In the genomic region with DNA sequence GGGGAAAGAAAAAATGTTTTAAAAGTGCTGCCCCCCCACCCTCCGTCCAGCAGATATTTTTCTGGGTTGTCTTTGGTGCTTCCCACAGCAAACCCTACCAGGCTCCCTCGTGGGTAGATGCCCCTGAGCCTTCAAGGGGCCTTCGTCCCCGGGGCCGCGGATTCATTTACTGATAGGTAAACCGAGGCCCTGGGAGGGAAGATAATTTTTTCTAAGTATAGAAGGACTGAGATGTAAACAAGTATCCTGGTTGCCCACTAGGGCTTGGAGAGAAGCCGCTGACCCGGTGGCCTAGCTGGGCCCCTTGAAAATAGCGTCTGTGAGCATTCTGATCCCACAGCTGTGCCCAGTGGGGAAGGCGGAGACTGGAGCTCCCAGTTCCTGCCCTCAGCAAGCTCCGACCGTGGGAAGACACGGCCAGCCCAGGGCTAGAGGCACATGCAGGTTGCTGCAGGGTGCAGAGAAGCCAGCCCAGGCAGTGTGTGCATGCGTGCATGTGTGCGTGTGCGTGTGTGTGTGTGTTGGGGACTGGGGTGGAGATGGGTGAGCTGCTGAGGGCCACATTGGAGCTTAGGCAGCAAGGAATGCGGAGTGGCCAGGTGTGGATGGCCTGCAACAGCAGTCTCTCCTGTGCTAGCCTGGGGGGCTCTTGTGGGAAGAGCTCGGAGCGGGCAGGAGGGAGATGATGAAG, we compare ENCODE assay signal across 22 cellular contexts. TPM values are rescaled to one million over a fixed set of nuclear protein-coding genes. Genes with fewer than 3 reads are reported as not detected.
DNase-seq lines count a peak whose midpoint lies in the region; ATAC-seq and TF ChIP-seq lines count a peak whose summit lies in the region.
"Had no signal": no experiment of that assay in that cellular context is flagged by ENCODE, and none has a peak within 500 bp of the region (broad histone marks: within the 10 kb centered on the region; RNA-seq: fewer than 3 reads in every experiment).

No MANE protein-coding gene starts in this region.

- no peaks in the 10 kb centered on the region for H3K36me3 Mint-ChIP-seq in nephron (ENCODE audit: low read depth)

- H3K9me3 Mint-ChIP-seq in nephron: no peaks in the 10 kb centered on the region
- H3K9me3 Mint-ChIP-seq: activated CD4-positive, alpha-beta T cell treated with anti-CD3 and anti-CD28 coated beads, Interleukin-2, amount 10 ng/mL, durations not matched to agents 24 days and 14 days; activated T-cell treated with anti-CD3 and anti-CD28 coated beads, Interleukin-2, amount 50 U/mL, for 72 hours; dendritic cell treated with granulocyte-macrophage colony-stimulating factor and Interleukin-4, amounts not matched to agents 40 ng/mL and 50 ng/mL, for 4 days; nephron progenitor cell; stimulated activated naive CD8-positive, alpha-beta T cell treated with anti-CD3 and anti-CD28 coated beads, Interleukin-15, Interleukin-2, amounts not matched to agents 100 ng/mL and 50 ng/mL, for 24 hours had no signal

- H3K4me3 ChIP-seq in BE2C (ENCODE audit: low read depth, low read length) (no peak overlapping the region), Karpas-422 (ENCODE audit: low read length) (no peak overlapping the region)
- H3K4me3 ChIP-seq: heart right ventricle, skin epidermis had no signal

- no peak overlapping the region for H3K9ac ChIP-seq in Karpas-422 (ENCODE audit: low read length)

- no peak overlapping the region for H3K27ac ChIP-seq in Karpas-422 (ENCODE audit: low read length)
- H3K27ac ChIP-seq: heart right ventricle, skin epidermis had no signal

- TF ChIP-seq CTCF in BE2C (IDR thresholded peaks at IDR 0.05; ENCODE audit: low read depth, low read length) (no peak), nephron (IDR thresholded peaks at IDR 0.05; ENCODE audit: unreplicated experiment in 3 of 3) (no peak)

- H3K4me3 Mint-ChIP-seq in nephron: peak overlapping the region; percentile 42 to 61 (median 50)
- H3K4me3 Mint-ChIP-seq: activated CD4-positive, alpha-beta T cell treated with anti-CD3 and anti-CD28 coated beads, Interleukin-2, amount 10 ng/mL, durations not matched to agents 24 days and 14 days; activated T-cell treated with anti-CD3 and anti-CD28 coated beads, Interleukin-2, amount 50 U/mL, for 72 hours; dendritic cell treated with granulocyte-macrophage colony-stimulating factor and Interleukin-4, amounts not matched to agents 40 ng/mL and 50 ng/mL, for 4 days; nephron progenitor cell; stimulated activated naive CD8-positive, alpha-beta T cell treated with anti-CD3 and anti-CD28 coated beads, Interleukin-15, Interleukin-2, amounts not matched to agents 100 ng/mL and 50 ng/mL, for 24 hours; T-helper 17 cell had no signal

- no peaks in the 10 kb centered on the region for H3K9me2 ChIP-seq in Karpas-422 (replicated peaks; ENCODE audit: insufficient read depth, low read length)

- peaks cover 63% of the 10 kb centered on the region for H3K4me1 Mint-ChIP-seq in nephron

- no peak overlapping the region for H2AFZ ChIP-seq in Karpas-422 (ENCODE audit: low read length)

- DNase-seq in BE2C (peak; percentile 48), Karpas-422 (peak; percentile 45), cardiac septum (ENCODE audit: low spot score) (peak; percentile 51), SK-N-DZ (ENCODE audit: low spot score) (no peak)
- DNase-seq in activated CD4-positive, CD25-positive, alpha-beta regulatory T cell (lab: John Stamatoyannopoulos, UW): no peak
- DNase-seq: activated CD4-positive, alpha-beta T cell treated with anti-CD3 and anti-CD28 coated beads, Interleukin-2, amount 10 ng/mL, durations not matched to agents 24 days and 14 days; anterior cingulate cortex; COR-L47; NCI-H1694 treated with DMSO at 0.1 percent for 48 hours; NCI-H526 treated with DMSO at 0.1 percent for 48 hours; T-helper 17 cell had no signal

- ATAC-seq in HG03442 (IDR thresholded peaks at IDR 0.05; ENCODE audit: unreplicated experiment) (no peak), HG03520 (IDR thresholded peaks at IDR 0.05; ENCODE audit: unreplicated experiment) (no peak)
- ATAC-seq: activated T-cell treated with anti-CD3 and anti-CD28 coated beads, Interleukin-2, amount 50 U/mL, for 72 hours; esophagus mucosa; heart right ventricle; left colon; T-helper 17 cell had no signal

- peak overlapping the region in 2 of 3 experiments; percentile 14 to 75 for H3K27ac Mint-ChIP-seq in nephron
- H3K27ac Mint-ChIP-seq: activated CD4-positive, alpha-beta T cell treated with anti-CD3 and anti-CD28 coated beads, Interleukin-2, amount 10 ng/mL, durations not matched to agents 24 days and 14 days; activated T-cell treated with anti-CD3 and anti-CD28 coated beads, Interleukin-2, amount 50 U/mL, for 72 hours; dendritic cell treated with granulocyte-macrophage colony-stimulating factor and Interleukin-4, amounts not matched to agents 40 ng/mL and 50 ng/mL, for 4 days; nephron progenitor cell; stimulated activated naive CD8-positive, alpha-beta T cell treated with anti-CD3 and anti-CD28 coated beads, Interleukin-15, Interleukin-2, amounts not matched to agents 100 ng/mL and 50 ng/mL, for 24 hours; T-helper 17 cell had no signal

- H3K36me3 ChIP-seq in BE2C (no peaks in the 10 kb centered on the region), Karpas-422 (ENCODE audit: insufficient read depth, low read length) (no peaks in the 10 kb centered on the region)
- H3K36me3 ChIP-seq: heart right ventricle had no signal

- H3K4me2 ChIP-seq in Karpas-422 (ENCODE audit: low read depth, low read length, poor library complexity, severe bottlenecking): no peak overlapping the region

- H3K27me3 Mint-ChIP-seq in nephron (ENCODE audit: low read depth): peaks cover 10% of the 10 kb centered on the region
- H3K27me3 Mint-ChIP-seq: T-helper 17 cell had no signal

- H3K9me3 ChIP-seq in BE2C: no peaks in the 10 kb centered on the region
- no peaks in the 10 kb centered on the region for H3K9me3 ChIP-seq in Karpas-422 (ENCODE audit: low read length)
- H3K9me3 ChIP-seq: heart right ventricle had no signal

- intact Hi-C loops in cardiac septum (cut with DNase I): no loop called here

- H4K20me1 ChIP-seq in Karpas-422 (ENCODE audit: insufficient read depth, low read depth, low read length): no peaks in the 10 kb centered on the region

- H3K4me1 ChIP-seq in BE2C (peaks cover 24% of the 10 kb centered on the region), Karpas-422 (ENCODE audit: low read length) (no peaks in the 10 kb centered on the region)

- H3K27me3 ChIP-seq in BE2C (no peaks in the 10 kb centered on the region), Karpas-422 (ENCODE audit: low read length) (no peaks in the 10 kb centered on the region)
- H3K27me3 ChIP-seq: heart right ventricle had no signal

- H3K79me2 ChIP-seq in Karpas-422 (ENCODE audit: low read length): no peaks in the 10 kb centered on the region

RNA-seq across cellular contexts. Expression of a gene that starts 5.9 kb away (rescaled TPM):
- 47.3 TPM for polyA plus RNA-seq in BE2C (2012; ENCODE audit: insufficient read depth, insufficient read length, low read depth)
- not detected in 2 replicates for total RNA-seq in Karpas-422 (2014; rRNA removed; shearing (Covaris generic); ENCODE audit: low replicate concordance)
- total RNA-seq in cardiac septum: 42.6 TPM
- 4.3 and 5.7 TPM in 2 replicates for polyA plus RNA-seq in SK-N-DZ (2014; cell fraction: cytosol; rRNA removed)
- 3.2 and 3.3 TPM in 2 replicates for polyA plus RNA-seq in SK-N-DZ (2014; cell fraction: nucleus; rRNA removed)

Comparison
In these comparisons a context has a peak if more than half of its experiments do, and no peak if none do; other contexts are left out.
1. DNase-seq: peak in BE2C (single experiment), Karpas-422 (single experiment) and cardiac septum (single experiment); none in SK-N-DZ (single experiment) and activated CD4-positive, CD25-positive, alpha-beta regulatory T cell (0 of 4).
2. RNA of a gene that starts 5.9 kb away (total RNA-seq): 42.6 TPM in cardiac septum (single experiment); not detected in Karpas-422; every median in the first group is over 10 times any median in the second.